In the genomic region with DNA sequence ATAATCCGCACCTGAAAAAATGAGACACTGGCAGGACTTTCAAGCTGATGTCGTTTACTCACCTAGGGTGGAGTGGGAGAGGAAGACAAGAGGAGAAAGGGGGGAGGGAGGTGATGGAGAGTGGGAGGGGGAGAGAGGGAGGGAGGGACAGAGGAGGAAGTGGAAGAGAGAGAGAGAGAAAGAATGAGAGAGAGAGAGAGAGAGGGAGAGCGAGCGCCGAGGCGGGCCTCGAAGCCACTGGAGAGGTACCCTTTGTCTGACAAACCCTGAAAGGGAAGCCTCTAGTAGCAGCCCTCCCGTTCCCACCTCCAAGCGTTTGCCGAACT, we compare ENCODE assay signal across 1 cellular context.
TF ChIP-seq lines count a peak whose summit lies in the region.

No MANE protein-coding gene starts in this region.

TF ChIP-seq in HepG2, 621 proteins besides CTCF, POLR2A, EP300 and RAD21 (continued from another document):
- no peak for TF ChIP-seq ZNF512 (CRISPR knock-in tag; IDR thresholded peaks at IDR 0.05)
- no peak for TF ChIP-seq ZC3H4 (CRISPR knock-in tag; IDR thresholded peaks at IDR 0.05; ENCODE audit: borderline replicate concordance)
- TF ChIP-seq ZNF121 (CRISPR knock-in tag; IDR thresholded peaks at IDR 0.05): no peak
- no peak for TF ChIP-seq KLF12 (CRISPR knock-in tag; IDR thresholded peaks at IDR 0.05; ENCODE audit: borderline replicate concordance)
- TF ChIP-seq, protein P1, sequence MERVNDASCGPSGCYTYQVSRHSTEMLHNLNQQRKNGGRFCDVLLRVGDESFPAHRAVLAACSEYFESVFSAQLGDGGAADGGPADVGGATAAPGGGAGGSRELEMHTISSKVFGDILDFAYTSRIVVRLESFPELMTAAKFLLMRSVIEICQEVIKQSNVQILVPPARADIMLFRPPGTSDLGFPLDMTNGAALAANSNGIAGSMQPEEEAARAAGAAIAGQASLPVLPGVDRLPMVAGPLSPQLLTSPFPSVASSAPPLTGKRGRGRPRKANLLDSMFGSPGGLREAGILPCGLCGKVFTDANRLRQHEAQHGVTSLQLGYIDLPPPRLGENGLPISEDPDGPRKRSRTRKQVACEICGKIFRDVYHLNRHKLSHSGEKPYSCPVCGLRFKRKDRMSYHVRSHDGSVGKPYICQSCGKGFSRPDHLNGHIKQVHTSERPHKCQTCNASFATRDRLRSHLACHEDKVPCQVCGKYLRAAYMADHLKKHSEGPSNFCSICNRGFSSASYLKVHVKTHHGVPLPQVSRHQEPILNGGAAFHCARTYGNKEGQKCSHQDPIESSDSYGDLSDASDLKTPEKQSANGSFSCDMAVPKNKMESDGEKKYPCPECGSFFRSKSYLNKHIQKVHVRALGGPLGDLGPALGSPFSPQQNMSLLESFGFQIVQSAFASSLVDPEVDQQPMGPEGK (CRISPR knock-in tag; IDR thresholded peaks at IDR 0.05): no peak
- no peak for TF ChIP-seq DR1 (CRISPR knock-in tag; IDR thresholded peaks at IDR 0.05)
- no peak for TF ChIP-seq ZBED4 (CRISPR knock-in tag; IDR thresholded peaks at IDR 0.05; ENCODE audit: borderline replicate concordance)
- TF ChIP-seq GFI1 (CRISPR knock-in tag; IDR thresholded peaks at IDR 0.05; ENCODE audit: borderline replicate concordance): no peak
- TF ChIP-seq NFYC (CRISPR knock-in tag; IDR thresholded peaks at IDR 0.05): no peak
- TF ChIP-seq NAIF1 (CRISPR knock-in tag; IDR thresholded peaks at IDR 0.05; ENCODE audit: borderline replicate concordance): no peak
- TF ChIP-seq ZNF615 (CRISPR knock-in tag; IDR thresholded peaks at IDR 0.05; ENCODE audit: borderline replicate concordance): no peak
TF ChIP-seq in HepG2: peak in this region for 0.
